ENCODE assay signal across 2 cellular contexts in the genomic region with DNA sequence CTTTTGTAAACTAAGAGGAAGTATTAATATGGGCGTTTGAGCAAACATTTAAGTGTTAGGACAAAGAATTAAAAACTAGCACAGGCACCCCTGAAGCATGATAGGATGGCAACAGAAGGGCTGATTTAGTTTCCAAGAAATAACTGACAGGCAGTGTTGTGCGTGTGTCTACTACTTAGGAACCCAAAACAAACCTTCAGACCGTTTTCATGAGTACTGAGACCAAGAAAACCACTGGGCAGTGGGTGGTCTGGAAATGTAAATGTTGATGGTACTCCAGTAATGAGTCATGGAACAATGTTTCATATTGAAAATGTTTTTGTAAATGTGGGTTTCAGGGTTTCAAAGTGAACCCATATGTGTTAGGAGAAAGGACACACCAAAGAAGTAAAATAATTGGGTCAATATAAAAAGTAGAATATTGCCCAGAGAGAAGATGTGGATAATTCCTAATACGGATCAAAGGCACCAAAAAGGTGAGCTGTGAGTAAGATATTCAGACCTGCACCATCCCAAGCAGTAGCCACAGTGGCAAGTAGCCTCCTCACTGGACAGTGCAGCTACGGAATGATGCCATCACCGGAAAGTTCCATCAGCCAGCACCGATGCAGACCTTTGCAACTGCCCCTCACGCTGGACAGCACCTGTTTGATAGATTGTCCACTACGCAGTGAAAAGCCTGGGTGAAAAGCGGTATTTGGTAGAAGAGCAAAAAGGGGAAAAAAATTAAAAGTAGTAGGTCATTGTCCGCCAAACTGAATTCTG.
TF ChIP-seq lines count a peak whose summit lies in the region.

No MANE protein-coding gene starts in this region.

TF ChIP-seq in HEK293, 187 proteins besides CTCF, POLR2A, EP300 and RAD21:
- TF ChIP-seq, protein P1, sequence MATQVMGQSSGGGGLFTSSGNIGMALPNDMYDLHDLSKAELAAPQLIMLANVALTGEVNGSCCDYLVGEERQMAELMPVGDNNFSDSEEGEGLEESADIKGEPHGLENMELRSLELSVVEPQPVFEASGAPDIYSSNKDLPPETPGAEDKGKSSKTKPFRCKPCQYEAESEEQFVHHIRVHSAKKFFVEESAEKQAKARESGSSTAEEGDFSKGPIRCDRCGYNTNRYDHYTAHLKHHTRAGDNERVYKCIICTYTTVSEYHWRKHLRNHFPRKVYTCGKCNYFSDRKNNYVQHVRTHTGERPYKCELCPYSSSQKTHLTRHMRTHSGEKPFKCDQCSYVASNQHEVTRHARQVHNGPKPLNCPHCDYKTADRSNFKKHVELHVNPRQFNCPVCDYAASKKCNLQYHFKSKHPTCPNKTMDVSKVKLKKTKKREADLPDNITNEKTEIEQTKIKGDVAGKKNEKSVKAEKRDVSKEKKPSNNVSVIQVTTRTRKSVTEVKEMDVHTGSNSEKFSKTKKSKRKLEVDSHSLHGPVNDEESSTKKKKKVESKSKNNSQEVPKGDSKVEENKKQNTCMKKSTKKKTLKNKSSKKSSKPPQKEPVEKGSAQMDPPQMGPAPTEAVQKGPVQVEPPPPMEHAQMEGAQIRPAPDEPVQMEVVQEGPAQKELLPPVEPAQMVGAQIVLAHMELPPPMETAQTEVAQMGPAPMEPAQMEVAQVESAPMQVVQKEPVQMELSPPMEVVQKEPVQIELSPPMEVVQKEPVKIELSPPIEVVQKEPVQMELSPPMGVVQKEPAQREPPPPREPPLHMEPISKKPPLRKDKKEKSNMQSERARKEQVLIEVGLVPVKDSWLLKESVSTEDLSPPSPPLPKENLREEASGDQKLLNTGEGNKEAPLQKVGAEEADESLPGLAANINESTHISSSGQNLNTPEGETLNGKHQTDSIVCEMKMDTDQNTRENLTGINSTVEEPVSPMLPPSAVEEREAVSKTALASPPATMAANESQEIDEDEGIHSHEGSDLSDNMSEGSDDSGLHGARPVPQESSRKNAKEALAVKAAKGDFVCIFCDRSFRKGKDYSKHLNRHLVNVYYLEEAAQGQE (tag by site-specific recombination; IDR thresholded peaks at IDR 0.05) = peak; percentile 44; the same call in 1 of the 2 replicates

TF ChIP-seq in GM12878, 131 proteins besides CTCF, POLR2A, EP300 and RAD21:
- TF ChIP-seq IKZF1 (conservative IDR thresholded peaks at IDR 0.05) = 0 out of 2 replicates have a peak, but pooled peaks have one; percentile 23
- 0 out of 2 replicates have a peak, but pooled peaks have one; percentile 33 for TF ChIP-seq DPF2 (IDR thresholded peaks at IDR 0.05)
